8 cellular contexts compared by ENCODE assay signal in the genomic region with DNA sequence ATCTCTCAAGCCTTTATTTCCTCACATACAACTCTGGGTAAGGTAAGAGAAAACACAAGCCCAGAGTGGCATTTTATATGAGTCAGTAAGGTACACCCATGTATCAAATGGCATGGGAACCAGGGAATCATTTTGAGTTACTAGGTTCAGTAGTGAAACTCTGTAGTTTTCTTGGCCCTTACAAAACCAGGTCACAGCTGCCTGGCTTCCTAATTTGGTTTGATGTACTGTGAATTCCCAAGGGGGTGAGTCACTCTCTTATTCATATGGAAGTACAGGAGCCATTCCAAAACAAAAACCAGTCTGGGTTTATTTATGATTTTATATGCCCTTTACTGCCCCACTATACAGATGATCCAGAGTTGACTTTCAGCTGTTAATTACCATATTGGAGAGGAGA.
A peak's percentile ranks its signal among the peaks of the same experiment; 100 is the strongest.
DNase-seq lines count a peak whose midpoint lies in the region; ATAC-seq, FAIRE-seq and TF ChIP-seq lines count a peak whose summit lies in the region.

No MANE protein-coding gene starts in this region.

- intact Hi-C loops in CD4-positive, alpha-beta memory T cell (cut with micrococcal nuclease) = no loop called here

- H3K4me3 Mint-ChIP-seq in astrocyte (ENCODE audit: unreplicated experiment) = no peak overlapping the region
- no peak overlapping the region for H3K4me3 Mint-ChIP-seq in CD4-positive, alpha-beta memory T cell

- DNase-seq in AG08395 (ENCODE audit: low spot score) = peak; percentile 86
- DNase-seq in astrocyte (ENCODE audit: low read depth) = peak; percentile 98
- DNase-seq in kidney glomerular epithelial cell (lab: John Stamatoyannopoulos, UW) = peak; percentile 96
- DNase-seq in CD4-positive, alpha-beta memory T cell = no peak
- no peak for DNase-seq in NCI-H345 (lab: John Stamatoyannopoulos, UW)

- H3K27me3 Mint-ChIP-seq in astrocyte (ENCODE audit: low read depth, unreplicated experiment) = no peaks in the 10 kb centered on the region
- peaks cover 4 to 6% of the 10 kb centered on the region in 2 donors for H3K27me3 Mint-ChIP-seq in CD4-positive, alpha-beta memory T cell

- H3K27ac Mint-ChIP-seq in astrocyte (ENCODE audit: unreplicated experiment) = peak overlapping the region; percentile 86
- H3K27ac Mint-ChIP-seq in CD4-positive, alpha-beta memory T cell = no peak overlapping the region

- H3K36me3 ChIP-seq in astrocyte (ENCODE audit: insufficient read depth, low read length) = no peaks in the 10 kb centered on the region
- no peaks in the 10 kb centered on the region for H3K36me3 ChIP-seq in CD4-positive, alpha-beta memory T cell (ENCODE audit: insufficient read depth, low read length)

- no peaks in the 10 kb centered on the region for H3K9me3 ChIP-seq in astrocyte (ENCODE audit: insufficient read depth, low read depth, low read length)
- no peaks in the 10 kb centered on the region for H3K9me3 ChIP-seq in CD4-positive, alpha-beta memory T cell (ENCODE audit: control insufficient read depth in 1 of 2, low read length in 2 of 2)

- no peaks in the 10 kb centered on the region for H3K9me3 Mint-ChIP-seq in astrocyte (ENCODE audit: unreplicated experiment)
- no peaks in the 10 kb centered on the region for H3K9me3 Mint-ChIP-seq in CD4-positive, alpha-beta memory T cell

- peaks cover 14% of the 10 kb centered on the region for H3K4me1 ChIP-seq in astrocyte (ENCODE audit: insufficient read depth, low read length)
- H3K4me1 ChIP-seq in CD4-positive, alpha-beta memory T cell (ENCODE audit: insufficient read depth, low read length) = no peaks in the 10 kb centered on the region

- peaks cover 15% of the 10 kb centered on the region for H3K4me1 Mint-ChIP-seq in astrocyte (ENCODE audit: low read depth, unreplicated experiment)
- H3K4me1 Mint-ChIP-seq in CD4-positive, alpha-beta memory T cell = no peaks in the 10 kb centered on the region

- FAIRE-seq in astrocyte (lab: Jason Lieb, UNC) = peak; percentile 77

- no peak for TF ChIP-seq CTCF in astrocyte (IDR thresholded peaks at IDR 0.05; ENCODE audit: insufficient read depth, low read depth, low read length)

- peak overlapping the region; percentile 49 for H3K4me2 ChIP-seq in astrocyte (ENCODE audit: low read length)

- H3K36me3 Mint-ChIP-seq in astrocyte (ENCODE audit: low read depth, unreplicated experiment) = no peaks in the 10 kb centered on the region
- H3K36me3 Mint-ChIP-seq in CD4-positive, alpha-beta memory T cell = no peaks in the 10 kb centered on the region

- peak overlapping the region; percentile 71 for H3K27ac ChIP-seq in astrocyte (ENCODE audit: low read depth, low read length)
- H3K27ac ChIP-seq in CD4-positive, alpha-beta memory T cell (ENCODE audit: low read depth, low read length) = no peak overlapping the region

- no peaks in the 10 kb centered on the region for H3K79me2 ChIP-seq in astrocyte (ENCODE audit: insufficient read depth, low read length)

- ATAC-seq in HG03135 (IDR thresholded peaks at IDR 0.05; ENCODE audit: unreplicated experiment) (peak; percentile 49), GM21381 (IDR thresholded peaks at IDR 0.05; ENCODE audit: unreplicated experiment) (no peak), HG02763 (IDR thresholded peaks at IDR 0.05; ENCODE audit: unreplicated experiment) (no peak)

- POLR2A ChIA-PET in CD4-positive, alpha-beta memory T cell (lab: Charles Lee; ENCODE audit: partially characterized antibody) = no interaction called here

- H2AFZ ChIP-seq in astrocyte (ENCODE audit: low read depth, low read length) = no peak overlapping the region

- peak overlapping the region; percentile 11 for H3K9ac ChIP-seq in astrocyte (ENCODE audit: low read length)

- CTCF ChIA-PET in CD4-positive, alpha-beta memory T cell (lab: Charles Lee; ENCODE audit: partially characterized antibody) = no interaction called here

- no peaks in the 10 kb centered on the region for H3K27me3 ChIP-seq in astrocyte (ENCODE audit: insufficient read depth, low read length)
- H3K27me3 ChIP-seq in CD4-positive, alpha-beta memory T cell (ENCODE audit: insufficient read depth, low read length) = no peaks in the 10 kb centered on the region

- H3K4me3 ChIP-seq in astrocyte (ENCODE audit: insufficient read depth, low read depth, low read length) = no peak overlapping the region
- H3K4me3 ChIP-seq in CD4-positive, alpha-beta memory T cell (ENCODE audit: low read length in 2 of 2) = no peak overlapping the region

- no peaks in the 10 kb centered on the region for H4K20me1 ChIP-seq in astrocyte (ENCODE audit: insufficient read depth, low read length)

Comparison
In these comparisons a context has a peak if more than half of its experiments do, and no peak if none do; other contexts are left out.
1. DNase-seq: peak in AG08395 (single experiment), astrocyte (single experiment) and kidney glomerular epithelial cell (single experiment); none in CD4-positive, alpha-beta memory T cell (0 of 5) and NCI-H345 (single experiment).